Comparison of ENCODE assay signal across 8 cellular contexts in genomic region chr12:69415471-69416275, GRCh38. TPM values are rescaled to one million over a fixed set of nuclear protein-coding genes. Genes with fewer than 3 reads are reported as not detected.
A peak's percentile ranks its signal among the peaks of the same experiment; 100 is the strongest.
DNase-seq lines count a peak whose midpoint lies in the region; ATAC-seq and TF ChIP-seq lines count a peak whose summit lies in the region.

No MANE protein-coding gene starts in this region.

- H3K9ac ChIP-seq in adipocyte (ENCODE audit: low read length) = no peak overlapping the region

- intact Hi-C loops in activated CD4-positive, alpha-beta T cell treated with anti-CD3 and anti-CD28 coated beads, Interleukin-2, amount 10 ng/mL, durations not matched to agents 24 days and 14 days (cut with micrococcal nuclease) = loop anchor here (1.0 kb wide), 1 partner anchor 156 kb away; no protein-coding TSS in a partner anchor
- intact Hi-C loops in left cardiac atrium (cut with DNase I) = no loop called here
- intact Hi-C loops in prostate gland (cut with DNase I) = loop anchor here (5.0 to 10.0 kb wide), 2 partner anchors 129 to 157 kb away; no protein-coding TSS in a partner anchor

- peaks cover 3% of the 10 kb centered on the region for H3K36me3 Mint-ChIP-seq in activated CD4-positive, alpha-beta T cell treated with anti-CD3 and anti-CD28 coated beads, Interleukin-2, amount 10 ng/mL, durations not matched to agents 24 days and 14 days (ENCODE audit: low read depth)

- H3K4me3 ChIP-seq in LNCaP clone FGC (ENCODE audit: low read depth, low read length) = no peak overlapping the region
- no peak overlapping the region for H3K4me3 ChIP-seq in adipocyte (ENCODE audit: low read length)
- H3K4me3 ChIP-seq in prostate gland = no peak overlapping the region

- peak; percentile 75 for TF ChIP-seq CTCF in LNCaP clone FGC (IDR thresholded peaks at IDR 0.05; ENCODE audit: control insufficient read depth, extremely low read depth, insufficient read depth)
- peak; percentile 13 to 79 (median 72) for TF ChIP-seq CTCF in prostate gland (IDR thresholded peaks at IDR 0.05)

- H3K9me3 ChIP-seq in adipocyte (ENCODE audit: control insufficient read depth, low read length) (no peaks in the 10 kb centered on the region), prostate gland (no peaks in the 10 kb centered on the region)

- H3K9me3 Mint-ChIP-seq in activated CD4-positive, alpha-beta T cell treated with anti-CD3 and anti-CD28 coated beads, Interleukin-2, amount 10 ng/mL, durations not matched to agents 24 days and 14 days = no peaks in the 10 kb centered on the region

- H3K4me1 Mint-ChIP-seq in activated CD4-positive, alpha-beta T cell treated with anti-CD3 and anti-CD28 coated beads, Interleukin-2, amount 10 ng/mL, durations not matched to agents 24 days and 14 days = no peaks in the 10 kb centered on the region

- ATAC-seq in left cardiac atrium = peak; percentile 89 to 94

- H3K27me3 ChIP-seq in adipocyte (replicated peaks; ENCODE audit: control insufficient read depth, insufficient read depth, low read length) (no peaks in the 10 kb centered on the region), prostate gland (replicated peaks; ENCODE audit: insufficient read depth) (no peaks in the 10 kb centered on the region)

- DNase-seq in activated CD4-positive, alpha-beta T cell treated with anti-CD3 and anti-CD28 coated beads, Interleukin-2, amount 10 ng/mL, durations not matched to agents 24 days and 14 days = peak; percentile 62
- DNase-seq in activated CD4-positive, alpha-beta T cell treated with anti-CD3 and anti-CD28 coated beads, Interleukin-2, amount 50 U/mL, for 4 hours = no peak
- DNase-seq in LNCaP clone FGC (ENCODE audit: low read depth) (peak; percentile 21), adipocyte (ENCODE audit: low read depth) (peak; percentile 97), left cardiac atrium (peak; percentile 41), prostate gland (ENCODE audit: low spot score) (peak; percentile 36), COR-L47 (lab: John Stamatoyannopoulos, UW) (no peak)
- no peak for DNase-seq in NK-92 treated with Interleukin-12 subunit alpha and Interleukin-12 subunit beta, amount 100 ng/mL, for 24 hours (lab: John Stamatoyannopoulos, UW)

- H3K27ac Mint-ChIP-seq in activated CD4-positive, alpha-beta T cell treated with anti-CD3 and anti-CD28 coated beads, Interleukin-2, amount 10 ng/mL, durations not matched to agents 24 days and 14 days = no peak overlapping the region

- H3K36me3 ChIP-seq in adipocyte (ENCODE audit: control insufficient read depth, insufficient read depth, low read length, severe bottlenecking) (no peaks in the 10 kb centered on the region), prostate gland (no peaks in the 10 kb centered on the region)

- WGBS in prostate gland = 18% methylated on average over 8 of the region's 8 CpGs

- H3K27me3 Mint-ChIP-seq in activated CD4-positive, alpha-beta T cell treated with anti-CD3 and anti-CD28 coated beads, Interleukin-2, amount 10 ng/mL, durations not matched to agents 24 days and 14 days = no peaks in the 10 kb centered on the region

- no peak overlapping the region for H3K4me3 Mint-ChIP-seq in activated CD4-positive, alpha-beta T cell treated with anti-CD3 and anti-CD28 coated beads, Interleukin-2, amount 10 ng/mL, durations not matched to agents 24 days and 14 days

- TF ChIP-seq POLR2A in prostate gland (IDR thresholded peaks at IDR 0.05) = no peak

- peaks cover 8% of the 10 kb centered on the region for H3K4me1 ChIP-seq in adipocyte (ENCODE audit: control insufficient read depth, insufficient read depth, low read length)
- no peaks in the 10 kb centered on the region for H3K4me1 ChIP-seq in prostate gland (replicated peaks)

- no peak overlapping the region for H3K27ac ChIP-seq in prostate gland

RNA-seq across cellular contexts. Expression of gene FRS2, which starts 54.5 kb away (rescaled TPM):
- 12.1 and 13.6 TPM in 2 replicates for total RNA-seq in activated CD4-positive, alpha-beta T cell treated with anti-CD3 and anti-CD28 coated beads, Interleukin-2, amount 10 ng/mL, durations not matched to agents 24 days and 14 days
- total RNA-seq in left cardiac atrium (10 to 100 TPM; 21.3 to 30.7 TPM), prostate gland (10 to 100 TPM; 39.5 to 65.6 TPM)

RNA-seq across cellular contexts. Expression of gene YEATS4, which starts 56.1 kb away (rescaled TPM):
- total RNA-seq in activated CD4-positive, alpha-beta T cell treated with anti-CD3 and anti-CD28 coated beads, Interleukin-2, amount 10 ng/mL, durations not matched to agents 24 days and 14 days = 37.9 and 41.8 TPM in 2 replicates
- total RNA-seq in left cardiac atrium (1 to 10 TPM; 7.2 to 9.8 TPM), prostate gland (10 to 100 TPM; 29.0 to 57.4 TPM)

Comparison
In these comparisons a context has a peak if more than half of its experiments do, and no peak if none do; other contexts are left out.
1. DNase-seq: peak in activated CD4-positive, alpha-beta T cell treated with anti-CD3 and anti-CD28 coated beads, Interleukin-2, amount 10 ng/mL, durations not matched to agents 24 days and 14 days (single experiment), LNCaP clone FGC (single experiment), adipocyte (single experiment), left cardiac atrium (single experiment) and prostate gland (single experiment); none in activated CD4-positive, alpha-beta T cell treated with anti-CD3 and anti-CD28 coated beads, Interleukin-2, amount 50 U/mL, for 4 hours (0 of 2), COR-L47 (single experiment) and NK-92 treated with Interleukin-12 subunit alpha and Interleukin-12 subunit beta, amount 100 ng/mL, for 24 hours (single experiment).
2. intact Hi-C loops: an anchor here in activated CD4-positive, alpha-beta T cell treated with anti-CD3 and anti-CD28 coated beads, Interleukin-2, amount 10 ng/mL, durations not matched to agents 24 days and 14 days (1.0 kb wide) and prostate gland (5.0 to 10.0 kb wide); none called in left cardiac atrium.